In genomic region chr4:66055999-66056398, GRCh38 we compare ENCODE assay signal across 32 cellular contexts.
"Had no signal": no experiment of that assay in that cellular context is flagged by ENCODE, and none has a peak within 500 bp of the region (broad histone marks: within the 10 kb centered on the region; RNA-seq: fewer than 3 reads in every experiment).

No MANE protein-coding gene starts in this region.

- DNase-seq: activated CD4-positive, alpha-beta memory T cell treated with anti-CD3 and anti-CD28 coated beads for 36 hours; activated CD4-positive, alpha-beta T cell treated with anti-CD3 and anti-CD28 coated beads for 36 hours; activated CD4-positive, alpha-beta T cell treated with anti-CD3 and anti-CD28 coated beads, Interleukin-2, amount 10 ng/mL, durations not matched to agents 24 days and 14 days; activated CD4-positive, CD25-positive, alpha-beta regulatory T cell; activated CD4-positive, CD25-positive, alpha-beta regulatory T cell treated with anti-CD3 and anti-CD28 coated beads, Interleukin-2, amount 50 U/mL, for 72 hours; activated CD8-positive, alpha-beta memory T cell treated with anti-CD3 and anti-CD28 coated beads, Interleukin-2, amount 10 ng/mL, durations not matched to agents 7 days and 5 days; activated CD8-positive, alpha-beta memory T cell treated with anti-CD3 and anti-CD28 coated beads, Interleukin-2, amount 50 U/mL, for 4 hours; activated CD8-positive, alpha-beta T cell treated with anti-CD3 and anti-CD28 coated beads, Interleukin-2, amount 10 ng/mL, durations not matched to agents 7 days and 5 days; activated effector memory CD4-positive, alpha-beta T cell treated with anti-CD3 and anti-CD28 coated beads, Interleukin-2, amount 50 U/mL, for 16 hours; activated naive CD4-positive, alpha-beta T cell treated with anti-CD3 and anti-CD28 coated beads, Interleukin-2, amount 10 ng/mL, durations not matched to agents 7 days and 5 days; activated T-cell treated with anti-CD3 and anti-CD28 coated beads, Interleukin-2, amount 50 U/mL, for 1 hour; activated T-cell treated with anti-CD3 and anti-CD28 coated beads, Interleukin-2, amount 50 U/mL, for 48 hours; amniotic stem cell; anterior cingulate cortex; brain microvascular endothelial cell; caudate nucleus; cortex of kidney; dermis blood vessel endothelial cell; effector CD4-positive, alpha-beta T cell; effector memory CD8-positive, alpha-beta T cell; erythroblast; gastrocnemius medialis; heart right ventricle; T-helper 2 cell had no signal

- ATAC-seq: activated CD4-positive, alpha-beta T cell treated with anti-CD3 and anti-CD28 coated beads for 36 hours; activated CD8-positive, alpha-beta memory T cell treated with anti-CD3 and anti-CD28 coated beads, Interleukin-2, amount 10 ng/mL, durations not matched to agents 7 days and 5 days; activated CD8-positive, alpha-beta T cell treated with anti-CD3 and anti-CD28 coated beads, Interleukin-2, amount 10 ng/mL, durations not matched to agents 7 days and 5 days; effector memory CD8-positive, alpha-beta T cell; foreskin keratinocyte; gastrocnemius medialis; heart right ventricle had no signal

- H3K27me3 Mint-ChIP-seq: activated CD4-positive, alpha-beta memory T cell treated with anti-CD3 and anti-CD28 coated beads for 36 hours; activated CD4-positive, alpha-beta T cell treated with anti-CD3 and anti-CD28 coated beads for 36 hours; activated CD4-positive, alpha-beta T cell treated with anti-CD3 and anti-CD28 coated beads, Interleukin-2, amount 10 ng/mL, durations not matched to agents 24 days and 14 days; activated CD8-positive, alpha-beta memory T cell treated with anti-CD3 and anti-CD28 coated beads, Interleukin-2, amount 10 ng/mL, durations not matched to agents 7 days and 5 days; activated naive CD4-positive, alpha-beta T cell treated with anti-CD3 and anti-CD28 coated beads, Interleukin-2, amount 10 ng/mL, durations not matched to agents 7 days and 5 days; activated naive CD8-positive, alpha-beta T cell; effector memory CD8-positive, alpha-beta T cell had no signal

- H3K36me3 Mint-ChIP-seq: activated CD8-positive, alpha-beta memory T cell treated with anti-CD3 and anti-CD28 coated beads, Interleukin-2, amount 10 ng/mL, durations not matched to agents 7 days and 5 days; activated naive CD4-positive, alpha-beta T cell treated with anti-CD3 and anti-CD28 coated beads, Interleukin-2, amount 10 ng/mL, durations not matched to agents 7 days and 5 days; activated naive CD8-positive, alpha-beta T cell had no signal

- H3K4me1 Mint-ChIP-seq: activated CD4-positive, alpha-beta T cell treated with anti-CD3 and anti-CD28 coated beads for 36 hours; activated CD4-positive, alpha-beta T cell treated with anti-CD3 and anti-CD28 coated beads, Interleukin-2, amount 10 ng/mL, durations not matched to agents 24 days and 14 days; activated CD8-positive, alpha-beta memory T cell treated with anti-CD3 and anti-CD28 coated beads, Interleukin-2, amount 10 ng/mL, durations not matched to agents 7 days and 5 days; activated naive CD4-positive, alpha-beta T cell treated with anti-CD3 and anti-CD28 coated beads, Interleukin-2, amount 10 ng/mL, durations not matched to agents 7 days and 5 days had no signal

- H3K36me3 ChIP-seq: brain microvascular endothelial cell, esophagus muscularis mucosa, gastrocnemius medialis, heart right ventricle had no signal

- H3K4me3 ChIP-seq: esophagus muscularis mucosa, gastrocnemius medialis, heart right ventricle, hepatocyte had no signal

- H3K27ac Mint-ChIP-seq: activated CD4-positive, alpha-beta memory T cell treated with anti-CD3 and anti-CD28 coated beads for 36 hours; activated CD4-positive, alpha-beta T cell treated with anti-CD3 and anti-CD28 coated beads for 36 hours; activated CD4-positive, alpha-beta T cell treated with anti-CD3 and anti-CD28 coated beads, Interleukin-2, amount 10 ng/mL, durations not matched to agents 24 days and 14 days; activated CD8-positive, alpha-beta memory T cell treated with anti-CD3 and anti-CD28 coated beads, Interleukin-2, amount 10 ng/mL, durations not matched to agents 7 days and 5 days; activated CD8-positive, alpha-beta T cell treated with anti-CD3 and anti-CD28 coated beads, Interleukin-2, amount 10 ng/mL, durations not matched to agents 7 days and 5 days; activated naive CD4-positive, alpha-beta T cell treated with anti-CD3 and anti-CD28 coated beads, Interleukin-2, amount 10 ng/mL, durations not matched to agents 7 days and 5 days; activated naive CD8-positive, alpha-beta T cell; activated T-helper 1 cell treated with anti-CD3 and anti-CD28 coated beads, Interleukin-12 subunit alpha, Interleukin-12 subunit beta, Interleukin-2, Interleukin-4 antibody, amounts not matched to agents 30 ng/mL and 10 ng/mL and 1 ng/mL, durations not matched to agents 14 hours and 24 hours and 36 hours; activated T-helper 2 cell treated with anti-CD3 and anti-CD28 coated beads, Interferon-gamma antibody, Interleukin-2, Interleukin-4, amounts not matched to agents 10 μg/mL and 5 μg/mL and 100 μg/mL, durations not matched to agents 14 hours and 24 hours and 36 hours; effector memory CD8-positive, alpha-beta T cell had no signal

- H2AFZ ChIP-seq: hepatocyte had no signal

- H3K4me2 ChIP-seq: hepatocyte had no signal

- H3K4me1 ChIP-seq: esophagus muscularis mucosa, foreskin keratinocyte, gastrocnemius medialis, heart right ventricle had no signal

- FAIRE-seq: astrocyte, colon had no signal

- H3K9me3 Mint-ChIP-seq: activated CD4-positive, alpha-beta T cell treated with anti-CD3 and anti-CD28 coated beads, Interleukin-2, amount 10 ng/mL, durations not matched to agents 24 days and 14 days had no signal

- H3K4me3 Mint-ChIP-seq: activated CD4-positive, alpha-beta memory T cell treated with anti-CD3 and anti-CD28 coated beads for 36 hours; activated CD4-positive, alpha-beta T cell treated with anti-CD3 and anti-CD28 coated beads for 36 hours; activated CD4-positive, alpha-beta T cell treated with anti-CD3 and anti-CD28 coated beads, Interleukin-2, amount 10 ng/mL, durations not matched to agents 24 days and 14 days; activated CD8-positive, alpha-beta memory T cell treated with anti-CD3 and anti-CD28 coated beads, Interleukin-2, amount 10 ng/mL, durations not matched to agents 7 days and 5 days; activated CD8-positive, alpha-beta T cell treated with anti-CD3 and anti-CD28 coated beads, Interleukin-2, amount 10 ng/mL, durations not matched to agents 7 days and 5 days; activated naive CD4-positive, alpha-beta T cell treated with anti-CD3 and anti-CD28 coated beads, Interleukin-2, amount 10 ng/mL, durations not matched to agents 7 days and 5 days; activated naive CD8-positive, alpha-beta T cell; activated T-helper 1 cell treated with anti-CD3 and anti-CD28 coated beads, Interleukin-12 subunit alpha, Interleukin-12 subunit beta, Interleukin-2, Interleukin-4 antibody, amounts not matched to agents 30 ng/mL and 10 ng/mL and 1 ng/mL, durations not matched to agents 14 hours and 24 hours and 36 hours; effector memory CD8-positive, alpha-beta T cell had no signal

- H3K27me3 ChIP-seq: brain microvascular endothelial cell, esophagus muscularis mucosa, foreskin keratinocyte, gastrocnemius medialis, heart right ventricle, hepatocyte had no signal

- H3K9me3 ChIP-seq: esophagus muscularis mucosa, gastrocnemius medialis had no signal

- H3K79me2 ChIP-seq: hepatocyte had no signal

- H3K27ac ChIP-seq: brain microvascular endothelial cell, esophagus muscularis mucosa, foreskin keratinocyte, gastrocnemius medialis, heart right ventricle, hepatocyte had no signal
